1 cellular context compared by ENCODE assay signal in the genomic region with DNA sequence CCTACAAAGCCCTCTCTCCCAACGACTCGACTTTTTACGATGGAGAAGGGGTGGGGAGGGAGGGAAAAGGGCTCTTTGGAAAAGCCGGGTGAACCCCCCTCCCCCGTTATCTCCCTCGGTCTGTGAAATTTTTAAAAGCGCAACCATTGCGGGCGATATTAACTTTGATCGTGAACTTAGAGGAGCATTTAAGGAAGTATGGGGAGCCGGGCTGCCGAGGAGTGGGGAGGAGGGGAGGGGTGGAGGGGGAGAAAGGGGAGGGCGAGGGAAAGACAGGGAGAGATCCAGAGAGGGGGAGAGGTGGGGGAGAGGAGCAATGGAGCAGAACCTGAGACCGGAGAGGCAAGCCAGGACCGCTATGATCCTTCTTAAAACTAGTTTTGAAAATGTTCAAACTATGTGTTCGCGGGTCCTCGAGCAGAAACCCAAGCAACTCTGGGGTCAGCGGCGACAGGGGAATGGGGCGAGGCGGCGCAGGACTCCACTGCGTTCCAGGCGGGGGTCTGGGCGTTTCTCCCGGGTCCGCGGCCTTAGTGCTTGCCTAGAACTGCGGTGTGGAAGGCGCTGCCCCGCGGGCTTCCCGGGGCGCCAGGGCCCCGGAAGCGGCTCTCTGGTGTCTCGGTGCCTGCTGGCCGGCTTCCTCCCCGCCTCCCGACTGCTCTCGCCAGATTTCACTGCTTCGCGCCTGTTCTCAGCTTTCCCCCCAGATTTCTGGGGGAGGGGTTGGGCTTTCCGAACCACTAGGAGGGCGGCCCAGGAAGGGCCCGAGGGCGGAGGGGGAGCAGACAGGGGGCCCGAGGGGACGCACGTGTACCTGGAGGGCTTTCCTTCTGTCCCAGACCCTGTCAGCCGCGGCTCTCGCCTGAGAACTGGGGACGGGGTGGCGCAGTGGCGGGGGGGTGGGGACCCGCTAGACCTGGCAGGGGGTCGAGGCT.
A peak's percentile ranks its signal among the peaks of the same experiment; 100 is the strongest.
TF ChIP-seq lines count a peak whose summit lies in the region.

A gene (minus strand): TSS at position 871 of the 935 bp plus-strand sequence.

TF ChIP-seq in HEK293, 187 proteins besides CTCF, POLR2A, EP300 and RAD21 (continued from another document and continues in another):
- TF ChIP-seq, protein P1, sequence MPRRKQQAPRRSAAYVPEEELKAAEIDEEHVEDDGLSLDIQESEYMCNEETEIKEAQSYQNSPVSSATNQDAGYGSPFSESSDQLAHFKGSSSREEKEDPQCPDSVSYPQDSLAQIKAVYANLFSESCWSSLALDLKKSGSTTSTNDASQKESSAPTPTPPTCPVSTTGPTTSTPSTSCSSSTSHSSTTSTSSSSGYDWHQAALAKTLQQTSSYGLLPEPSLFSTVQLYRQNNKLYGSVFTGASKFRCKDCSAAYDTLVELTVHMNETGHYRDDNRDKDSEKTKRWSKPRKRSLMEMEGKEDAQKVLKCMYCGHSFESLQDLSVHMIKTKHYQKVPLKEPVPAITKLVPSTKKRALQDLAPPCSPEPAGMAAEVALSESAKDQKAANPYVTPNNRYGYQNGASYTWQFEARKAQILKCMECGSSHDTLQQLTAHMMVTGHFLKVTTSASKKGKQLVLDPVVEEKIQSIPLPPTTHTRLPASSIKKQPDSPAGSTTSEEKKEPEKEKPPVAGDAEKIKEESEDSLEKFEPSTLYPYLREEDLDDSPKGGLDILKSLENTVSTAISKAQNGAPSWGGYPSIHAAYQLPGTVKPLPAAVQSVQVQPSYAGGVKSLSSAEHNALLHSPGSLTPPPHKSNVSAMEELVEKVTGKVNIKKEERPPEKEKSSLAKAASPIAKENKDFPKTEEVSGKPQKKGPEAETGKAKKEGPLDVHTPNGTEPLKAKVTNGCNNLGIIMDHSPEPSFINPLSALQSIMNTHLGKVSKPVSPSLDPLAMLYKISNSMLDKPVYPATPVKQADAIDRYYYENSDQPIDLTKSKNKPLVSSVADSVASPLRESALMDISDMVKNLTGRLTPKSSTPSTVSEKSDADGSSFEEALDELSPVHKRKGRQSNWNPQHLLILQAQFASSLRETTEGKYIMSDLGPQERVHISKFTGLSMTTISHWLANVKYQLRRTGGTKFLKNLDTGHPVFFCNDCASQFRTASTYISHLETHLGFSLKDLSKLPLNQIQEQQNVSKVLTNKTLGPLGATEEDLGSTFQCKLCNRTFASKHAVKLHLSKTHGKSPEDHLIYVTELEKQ (tag by site-specific recombination; IDR thresholded peaks at IDR 0.05; ENCODE audit: borderline replicate concordance), result no peak
- TF ChIP-seq ZNF501 (tag by site-specific recombination; IDR thresholded peaks at IDR 0.05), result peak; percentile 69; the same call in 1 of the 2 replicates
- no peak for TF ChIP-seq ZNF157 (tag by site-specific recombination; IDR thresholded peaks at IDR 0.05)
- no peak for TF ChIP-seq ZNF175 (tag by site-specific recombination; IDR thresholded peaks at IDR 0.05)
- TF ChIP-seq ZNF792 (tag by site-specific recombination; IDR thresholded peaks at IDR 0.05), result no peak
- TF ChIP-seq, protein P2, sequence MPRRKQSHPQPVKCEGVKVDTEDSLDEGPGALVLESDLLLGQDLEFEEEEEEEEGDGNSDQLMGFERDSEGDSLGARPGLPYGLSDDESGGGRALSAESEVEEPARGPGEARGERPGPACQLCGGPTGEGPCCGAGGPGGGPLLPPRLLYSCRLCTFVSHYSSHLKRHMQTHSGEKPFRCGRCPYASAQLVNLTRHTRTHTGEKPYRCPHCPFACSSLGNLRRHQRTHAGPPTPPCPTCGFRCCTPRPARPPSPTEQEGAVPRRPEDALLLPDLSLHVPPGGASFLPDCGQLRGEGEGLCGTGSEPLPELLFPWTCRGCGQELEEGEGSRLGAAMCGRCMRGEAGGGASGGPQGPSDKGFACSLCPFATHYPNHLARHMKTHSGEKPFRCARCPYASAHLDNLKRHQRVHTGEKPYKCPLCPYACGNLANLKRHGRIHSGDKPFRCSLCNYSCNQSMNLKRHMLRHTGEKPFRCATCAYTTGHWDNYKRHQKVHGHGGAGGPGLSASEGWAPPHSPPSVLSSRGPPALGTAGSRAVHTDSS (tag by site-specific recombination; IDR thresholded peaks at IDR 0.05), result no peak
- 0 out of 2 replicates have a peak, but pooled peaks have one; percentile 58 for TF ChIP-seq ZEB2 (tag by site-specific recombination; IDR thresholded peaks at IDR 0.05)
- no peak for TF ChIP-seq ZNF658 (tag by site-specific recombination; IDR thresholded peaks at IDR 0.05)
- TF ChIP-seq ZNF585B (tag by site-specific recombination; IDR thresholded peaks at IDR 0.05), result no peak
- TF ChIP-seq ZNF248 (tag by site-specific recombination; IDR thresholded peaks at IDR 0.05), result no peak
- TF ChIP-seq, protein P3, sequence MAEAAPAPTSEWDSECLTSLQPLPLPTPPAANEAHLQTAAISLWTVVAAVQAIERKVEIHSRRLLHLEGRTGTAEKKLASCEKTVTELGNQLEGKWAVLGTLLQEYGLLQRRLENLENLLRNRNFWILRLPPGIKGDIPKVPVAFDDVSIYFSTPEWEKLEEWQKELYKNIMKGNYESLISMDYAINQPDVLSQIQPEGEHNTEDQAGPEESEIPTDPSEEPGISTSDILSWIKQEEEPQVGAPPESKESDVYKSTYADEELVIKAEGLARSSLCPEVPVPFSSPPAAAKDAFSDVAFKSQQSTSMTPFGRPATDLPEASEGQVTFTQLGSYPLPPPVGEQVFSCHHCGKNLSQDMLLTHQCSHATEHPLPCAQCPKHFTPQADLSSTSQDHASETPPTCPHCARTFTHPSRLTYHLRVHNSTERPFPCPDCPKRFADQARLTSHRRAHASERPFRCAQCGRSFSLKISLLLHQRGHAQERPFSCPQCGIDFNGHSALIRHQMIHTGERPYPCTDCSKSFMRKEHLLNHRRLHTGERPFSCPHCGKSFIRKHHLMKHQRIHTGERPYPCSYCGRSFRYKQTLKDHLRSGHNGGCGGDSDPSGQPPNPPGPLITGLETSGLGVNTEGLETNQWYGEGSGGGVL (tag by site-specific recombination; IDR thresholded peaks at IDR 0.05), result peak; percentile 72
- TF ChIP-seq, protein P4, sequence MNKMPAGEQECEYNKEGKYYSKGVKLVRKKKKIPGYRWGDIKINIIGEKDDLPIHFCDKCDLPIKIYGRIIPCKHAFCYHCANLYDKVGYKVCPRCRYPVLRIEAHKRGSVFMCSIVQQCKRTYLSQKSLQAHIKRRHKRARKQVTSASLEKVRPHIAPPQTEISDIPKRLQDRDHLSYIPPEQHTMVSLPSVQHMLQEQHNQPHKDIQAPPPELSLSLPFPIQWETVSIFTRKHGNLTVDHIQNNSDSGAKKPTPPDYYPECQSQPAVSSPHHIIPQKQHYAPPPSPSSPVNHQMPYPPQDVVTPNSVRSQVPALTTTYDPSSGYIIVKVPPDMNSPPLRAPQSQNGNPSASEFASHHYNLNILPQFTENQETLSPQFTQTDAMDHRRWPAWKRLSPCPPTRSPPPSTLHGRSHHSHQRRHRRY (tag by site-specific recombination; IDR thresholded peaks at IDR 0.05), result no peak
- TF ChIP-seq, protein P5, sequence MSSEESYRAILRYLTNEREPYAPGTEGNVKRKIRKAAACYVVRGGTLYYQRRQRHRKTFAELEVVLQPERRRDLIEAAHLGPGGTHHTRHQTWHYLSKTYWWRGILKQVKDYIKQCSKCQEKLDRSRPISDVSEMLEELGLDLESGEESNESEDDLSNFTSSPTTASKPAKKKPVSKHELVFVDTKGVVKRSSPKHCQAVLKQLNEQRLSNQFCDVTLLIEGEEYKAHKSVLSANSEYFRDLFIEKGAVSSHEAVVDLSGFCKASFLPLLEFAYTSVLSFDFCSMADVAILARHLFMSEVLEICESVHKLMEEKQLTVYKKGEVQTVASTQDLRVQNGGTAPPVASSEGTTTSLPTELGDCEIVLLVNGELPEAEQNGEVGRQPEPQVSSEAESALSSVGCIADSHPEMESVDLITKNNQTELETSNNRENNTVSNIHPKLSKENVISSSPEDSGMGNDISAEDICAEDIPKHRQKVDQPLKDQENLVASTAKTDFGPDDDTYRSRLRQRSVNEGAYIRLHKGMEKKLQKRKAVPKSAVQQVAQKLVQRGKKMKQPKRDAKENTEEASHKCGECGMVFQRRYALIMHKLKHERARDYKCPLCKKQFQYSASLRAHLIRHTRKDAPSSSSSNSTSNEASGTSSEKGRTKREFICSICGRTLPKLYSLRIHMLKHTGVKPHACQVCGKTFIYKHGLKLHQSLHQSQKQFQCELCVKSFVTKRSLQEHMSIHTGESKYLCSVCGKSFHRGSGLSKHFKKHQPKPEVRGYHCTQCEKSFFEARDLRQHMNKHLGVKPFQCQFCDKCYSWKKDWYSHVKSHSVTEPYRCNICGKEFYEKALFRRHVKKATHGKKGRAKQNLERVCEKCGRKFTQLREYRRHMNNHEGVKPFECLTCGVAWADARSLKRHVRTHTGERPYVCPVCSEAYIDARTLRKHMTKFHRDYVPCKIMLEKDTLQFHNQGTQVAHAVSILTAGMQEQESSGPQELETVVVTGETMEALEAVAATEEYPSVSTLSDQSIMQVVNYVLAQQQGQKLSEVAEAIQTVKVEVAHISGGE (tag by site-specific recombination; conservative IDR thresholded peaks at IDR 0.05; ENCODE audit: low read depth), result peak; percentile 86
- TF ChIP-seq ZNF521 (tag by site-specific recombination; IDR thresholded peaks at IDR 0.05), result no peak
- no peak for TF ChIP-seq SCRT1 (tag by site-specific recombination; IDR thresholded peaks at IDR 0.05; ENCODE audit: borderline replicate concordance)
- 0 out of 2 replicates have a peak, but pooled peaks have one; percentile 22 for TF ChIP-seq MZF1 (tag by site-specific recombination; IDR thresholded peaks at IDR 0.05; ENCODE audit: borderline replicate concordance)
- TF ChIP-seq KLF1 (tag by site-specific recombination; IDR thresholded peaks at IDR 0.05), result no peak
- no peak for TF ChIP-seq ZNF132 (tag by site-specific recombination; IDR thresholded peaks at IDR 0.05; ENCODE audit: borderline replicate concordance)
- TF ChIP-seq, protein P6, sequence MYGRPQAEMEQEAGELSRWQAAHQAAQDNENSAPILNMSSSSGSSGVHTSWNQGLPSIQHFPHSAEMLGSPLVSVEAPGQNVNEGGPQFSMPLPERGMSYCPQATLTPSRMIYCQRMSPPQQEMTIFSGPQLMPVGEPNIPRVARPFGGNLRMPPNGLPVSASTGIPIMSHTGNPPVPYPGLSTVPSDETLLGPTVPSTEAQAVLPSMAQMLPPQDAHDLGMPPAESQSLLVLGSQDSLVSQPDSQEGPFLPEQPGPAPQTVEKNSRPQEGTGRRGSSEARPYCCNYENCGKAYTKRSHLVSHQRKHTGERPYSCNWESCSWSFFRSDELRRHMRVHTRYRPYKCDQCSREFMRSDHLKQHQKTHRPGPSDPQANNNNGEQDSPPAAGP (tag by site-specific recombination; IDR thresholded peaks at IDR 0.05), result no peak
- TF ChIP-seq ZNF561 (tag by site-specific recombination; IDR thresholded peaks at IDR 0.05; ENCODE audit: borderline replicate concordance), result no peak; the same call in 1 of the 2 replicates
- no peak for TF ChIP-seq HOXA7 (CRISPR knock-in tag; IDR thresholded peaks at IDR 0.05; ENCODE audit: borderline replicate concordance)
- TF ChIP-seq, protein P7, sequence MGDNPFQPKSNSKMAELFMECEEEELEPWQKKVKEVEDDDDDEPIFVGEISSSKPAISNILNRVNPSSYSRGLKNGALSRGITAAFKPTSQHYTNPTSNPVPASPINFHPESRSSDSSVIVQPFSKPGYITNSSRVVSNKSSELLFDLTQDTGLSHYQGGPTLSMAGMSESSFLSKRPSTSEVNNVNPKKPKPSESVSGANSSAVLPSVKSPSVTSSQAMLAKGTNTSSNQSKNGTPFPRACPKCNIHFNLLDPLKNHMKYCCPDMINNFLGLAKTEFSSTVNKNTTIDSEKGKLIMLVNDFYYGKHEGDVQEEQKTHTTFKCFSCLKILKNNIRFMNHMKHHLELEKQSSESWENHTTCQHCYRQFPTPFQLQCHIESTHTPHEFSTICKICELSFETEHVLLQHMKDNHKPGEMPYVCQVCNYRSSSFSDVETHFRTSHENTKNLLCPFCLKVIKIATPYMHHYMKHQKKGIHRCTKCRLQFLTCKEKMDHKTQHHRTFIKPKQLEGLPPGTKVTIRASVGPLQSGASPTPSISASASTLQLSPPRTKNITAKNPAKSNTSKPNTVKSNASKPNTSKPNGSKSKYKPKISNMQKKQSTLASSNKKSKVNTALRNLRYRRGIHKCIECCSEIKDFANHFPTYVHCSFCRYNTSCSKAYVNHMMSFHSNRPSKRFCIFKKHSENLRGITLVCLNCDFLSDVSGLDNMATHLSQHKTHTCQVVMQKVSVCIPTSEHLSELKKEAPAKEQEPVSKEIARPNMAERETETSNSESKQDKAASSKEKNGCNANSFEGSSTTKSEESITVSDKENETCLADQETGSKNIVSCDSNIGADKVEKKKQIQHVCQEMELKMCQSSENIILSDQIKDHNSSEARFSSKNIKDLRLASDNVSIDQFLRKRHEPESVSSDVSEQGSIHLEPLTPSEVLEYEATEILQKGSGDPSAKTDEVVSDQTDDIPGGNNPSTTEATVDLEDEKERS (tag by site-specific recombination; IDR thresholded peaks at IDR 0.05), result no peak
- no peak for TF ChIP-seq ZNF768 (tag by site-specific recombination; IDR thresholded peaks at IDR 0.05)
- no peak for TF ChIP-seq ZNF112 (tag by site-specific recombination; IDR thresholded peaks at IDR 0.05)
- no peak for TF ChIP-seq ZBTB1 (tag by site-specific recombination; IDR thresholded peaks at IDR 0.05)
- peak; percentile 15; the same call in 1 of the 2 replicates for TF ChIP-seq ZNF660 (tag by site-specific recombination; IDR thresholded peaks at IDR 0.05)
- TF ChIP-seq, protein P8, sequence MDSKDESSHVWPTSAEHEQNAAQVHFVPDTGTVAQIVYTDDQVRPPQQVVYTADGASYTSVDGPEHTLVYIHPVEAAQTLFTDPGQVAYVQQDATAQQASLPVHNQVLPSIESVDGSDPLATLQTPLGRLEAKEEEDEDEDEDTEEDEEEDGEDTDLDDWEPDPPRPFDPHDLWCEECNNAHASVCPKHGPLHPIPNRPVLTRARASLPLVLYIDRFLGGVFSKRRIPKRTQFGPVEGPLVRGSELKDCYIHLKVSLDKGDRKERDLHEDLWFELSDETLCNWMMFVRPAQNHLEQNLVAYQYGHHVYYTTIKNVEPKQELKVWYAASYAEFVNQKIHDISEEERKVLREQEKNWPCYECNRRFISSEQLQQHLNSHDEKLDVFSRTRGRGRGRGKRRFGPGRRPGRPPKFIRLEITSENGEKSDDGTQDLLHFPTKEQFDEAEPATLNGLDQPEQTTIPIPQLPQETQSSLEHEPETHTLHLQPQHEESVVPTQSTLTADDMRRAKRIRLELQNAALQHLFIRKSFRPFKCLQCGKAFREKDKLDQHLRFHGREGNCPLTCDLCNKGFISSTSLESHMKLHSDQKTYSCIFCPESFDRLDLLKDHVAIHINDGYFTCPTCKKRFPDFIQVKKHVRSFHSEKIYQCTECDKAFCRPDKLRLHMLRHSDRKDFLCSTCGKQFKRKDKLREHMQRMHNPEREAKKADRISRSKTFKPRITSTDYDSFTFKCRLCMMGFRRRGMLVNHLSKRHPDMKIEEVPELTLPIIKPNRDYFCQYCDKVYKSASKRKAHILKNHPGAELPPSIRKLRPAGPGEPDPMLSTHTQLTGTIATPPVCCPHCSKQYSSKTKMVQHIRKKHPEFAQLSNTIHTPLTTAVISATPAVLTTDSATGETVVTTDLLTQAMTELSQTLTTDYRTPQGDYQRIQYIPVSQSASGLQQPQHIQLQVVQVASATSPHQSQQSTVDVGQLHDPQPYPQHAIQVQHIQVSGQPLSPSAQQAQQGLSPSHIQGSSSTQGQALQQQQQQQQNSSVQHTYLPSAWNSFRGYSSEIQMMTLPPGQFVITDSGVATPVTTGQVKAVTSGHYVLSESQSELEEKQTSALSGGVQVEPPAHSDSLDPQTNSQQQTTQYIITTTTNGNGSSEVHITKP (tag by site-specific recombination; IDR thresholded peaks at IDR 0.05), result peak; percentile 14; the same call in 1 of the 2 replicates
- no peak for TF ChIP-seq ZNF214 (tag by site-specific recombination; IDR thresholded peaks at IDR 0.05; ENCODE audit: borderline replicate concordance)
- no peak for TF ChIP-seq ZNF549 (tag by site-specific recombination; IDR thresholded peaks at IDR 0.05)
- TF ChIP-seq ZFP37 (tag by site-specific recombination; IDR thresholded peaks at IDR 0.05), result 0 out of 2 replicates have a peak, but pooled peaks have one; percentile 27
- no peak for TF ChIP-seq REPIN1 (tag by site-specific recombination; IDR thresholded peaks at IDR 0.05; ENCODE audit: low read depth)
- no peak for TF ChIP-seq YY2 (tag by site-specific recombination; IDR thresholded peaks at IDR 0.05)
- no peak for TF ChIP-seq TCF7L2 (IDR thresholded peaks at IDR 0.05; ENCODE audit: borderline replicate concordance, low read depth, low read length)
